Comparison of ENCODE assay signal across 8 cellular contexts in genomic region chr6:32128751-32129296, GRCh38.
A peak's percentile ranks its signal among the peaks of the same experiment; 100 is the strongest.
DNase-seq lines count a peak whose midpoint lies in the region; ATAC-seq lines count a peak whose summit lies in the region.

No MANE protein-coding gene starts in this region.

- H3K36me3 ChIP-seq in adipocyte (ENCODE audit: control insufficient read depth, insufficient read depth, low read length, severe bottlenecking) (peaks cover 25% of the 10 kb centered on the region), stomach smooth muscle (ENCODE audit: control insufficient read depth in 2 of 2, insufficient read depth in 2 of 2, low read length in 2 of 2) (peaks cover 11 to 14% of the 10 kb centered on the region in 2 donors)

- peak overlapping the region; percentile 99 for H3K4me3 ChIP-seq in adipocyte (ENCODE audit: low read length)
- H3K4me3 ChIP-seq in stomach smooth muscle (ENCODE audit: low read length in 2 of 2) = peak overlapping the region; percentile 70 to 80

- H3K9me3 Mint-ChIP-seq in T-helper 2 cell treated with Interferon-gamma antibody and Interleukin-4, amounts not matched to agents 5 μg/mL and 100 μg/mL, for 36 hours = no peaks in the 10 kb centered on the region

- peak overlapping the region; percentile 100 for H3K4me3 Mint-ChIP-seq in T-helper 2 cell treated with Interferon-gamma antibody and Interleukin-4, amounts not matched to agents 5 μg/mL and 100 μg/mL, for 36 hours

- no peak for ATAC-seq in HG03175 (IDR thresholded peaks at IDR 0.05; ENCODE audit: unreplicated experiment)
- no peak for ATAC-seq in GM18519 (IDR thresholded peaks at IDR 0.05; ENCODE audit: low FRiP score, unreplicated experiment)
- ATAC-seq in HG03378 (IDR thresholded peaks at IDR 0.05; ENCODE audit: unreplicated experiment) = no peak

- peaks cover 34% of the 10 kb centered on the region for H3K4me1 Mint-ChIP-seq in T-helper 2 cell treated with Interferon-gamma antibody and Interleukin-4, amounts not matched to agents 5 μg/mL and 100 μg/mL, for 36 hours (ENCODE audit: low read depth)

- H3K27me3 ChIP-seq in adipocyte (replicated peaks; ENCODE audit: control insufficient read depth, insufficient read depth, low read length) (no peaks in the 10 kb centered on the region), layer of hippocampus (ENCODE audit: control insufficient read depth, insufficient read depth, low read length) (no peaks in the 10 kb centered on the region), stomach smooth muscle (ENCODE audit: control insufficient read depth in 1 of 2, insufficient read depth in 2 of 2, low read length in 2 of 2) (no peaks in the 10 kb centered on the region)

- peaks cover 4% of the 10 kb centered on the region for H3K27me3 Mint-ChIP-seq in T-helper 2 cell treated with Interferon-gamma antibody and Interleukin-4, amounts not matched to agents 5 μg/mL and 100 μg/mL, for 36 hours (ENCODE audit: low read depth)

- H3K9ac ChIP-seq in adipocyte (ENCODE audit: low read length) = peak overlapping the region; percentile 85
- peak overlapping the region; percentile 21 for H3K9ac ChIP-seq in stomach smooth muscle (ENCODE audit: low read length in 2 of 2)

- H3K4me1 ChIP-seq in adipocyte (ENCODE audit: control insufficient read depth, insufficient read depth, low read length) (peaks cover 22% of the 10 kb centered on the region), stomach smooth muscle (ENCODE audit: control insufficient read depth, insufficient read depth, low read length) (peaks cover 32% of the 10 kb centered on the region)

- no peak for DNase-seq in T-helper 2 cell treated with Interferon-gamma antibody and Interleukin-4, amounts not matched to agents 5 μg/mL and 100 μg/mL, for 36 hours (ENCODE audit: low spot score)
- DNase-seq in T-helper 2 cell (no peak), adipocyte (ENCODE audit: low read depth) (no peak)

- peak overlapping the region; percentile 31 for H3K27ac ChIP-seq in layer of hippocampus (ENCODE audit: low read depth, low read length)
- H3K27ac ChIP-seq in stomach smooth muscle (ENCODE audit: low read length) = peak overlapping the region; percentile 92

- peaks cover 25% of the 10 kb centered on the region for H3K36me3 Mint-ChIP-seq in T-helper 2 cell treated with Interferon-gamma antibody and Interleukin-4, amounts not matched to agents 5 μg/mL and 100 μg/mL, for 36 hours (ENCODE audit: low read depth)

- H3K9me3 ChIP-seq in adipocyte (ENCODE audit: control insufficient read depth, low read length) (no peaks in the 10 kb centered on the region), stomach smooth muscle (ENCODE audit: control insufficient read depth in 2 of 2, low read length in 2 of 2) (no peaks in the 10 kb centered on the region)

- H3K27ac Mint-ChIP-seq in T-helper 2 cell treated with Interferon-gamma antibody and Interleukin-4, amounts not matched to agents 5 μg/mL and 100 μg/mL, for 36 hours = peak overlapping the region; percentile 99
